26 cellular contexts compared by ENCODE assay signal in the genomic region with DNA sequence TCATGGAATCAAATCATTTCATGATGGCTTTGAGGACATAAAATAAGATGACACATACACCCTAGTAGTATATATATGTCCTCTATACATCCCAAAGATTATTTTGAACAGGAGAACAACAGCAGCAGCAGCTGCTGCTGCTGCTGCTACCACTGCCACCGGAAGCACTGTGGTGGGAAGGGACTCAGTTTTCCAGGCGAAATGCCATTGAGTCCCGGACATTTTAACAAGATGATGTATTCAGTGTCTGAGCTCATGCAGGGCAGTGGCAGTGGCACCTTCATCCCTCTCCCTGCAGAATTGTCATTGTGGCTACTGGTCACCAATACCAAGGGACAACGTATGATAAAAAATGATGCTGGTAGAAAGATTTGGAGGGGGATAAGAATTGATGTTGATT.
A peak's percentile ranks its signal among the peaks of the same experiment; 100 is the strongest.
DNase-seq lines count a peak whose midpoint lies in the region; ATAC-seq, FAIRE-seq and TF ChIP-seq lines count a peak whose summit lies in the region.
"Had no signal": no experiment of that assay in that cellular context is flagged by ENCODE, and none has a peak within 500 bp of the region (broad histone marks: within the 10 kb centered on the region; RNA-seq: fewer than 3 reads in every experiment).

No MANE protein-coding gene starts in this region.

- H3K27ac Mint-ChIP-seq in nephron progenitor cell: peak overlapping the region; percentile 20
- H3K27ac Mint-ChIP-seq: CD14-positive monocyte; CD8-positive, alpha-beta memory T cell had no signal

- no peak for TF ChIP-seq CTCF in nephron progenitor cell (IDR thresholded peaks at IDR 0.05)

- H3K36me3 Mint-ChIP-seq in nephron progenitor cell (ENCODE audit: low read depth): no peaks in the 10 kb centered on the region
- H3K36me3 Mint-ChIP-seq: CD14-positive monocyte; CD8-positive, alpha-beta memory T cell had no signal

- H3K27me3 ChIP-seq in SJCRH30: no peaks in the 10 kb centered on the region
- H3K27me3 ChIP-seq: BE2C had no signal

- DNase-seq in AG20443 (ENCODE audit: low spot score) (peak; percentile 56), SJCRH30 (peak; percentile 3 to 10), nephron progenitor cell (no peak), urothelium cell line (ENCODE audit: low spot score) (peak; percentile 4), NCI-H226 (no peak)
- DNase-seq in activated naive CD4-positive, alpha-beta T cell (lab: John Stamatoyannopoulos, UW): no peak
- DNase-seq: BE2C; CD8-positive, alpha-beta memory T cell; DMS 273 treated with DMSO at 0.1 percent for 48 hours; DMS79; GF-D8; H7; NCI-H1092; NCI-H1436; NCI-H187; NCI-H2081 treated with DMSO at 0.1 percent for 48 hours; NCI-H446; NCI-H524 treated with DMSO at 0.1 percent for 48 hours; NCI-H82; NK-92 treated with Interleukin-12 subunit alpha and Interleukin-12 subunit beta, amount 100 ng/mL, for 24 hours; PC-3 had no signal

- H3K27ac ChIP-seq in SJCRH30: no peak overlapping the region
- H3K27ac ChIP-seq: A549 had no signal

- no peaks in the 10 kb centered on the region for H3K36me3 ChIP-seq in SJCRH30
- H3K36me3 ChIP-seq: BE2C had no signal

- 0 out of 2 replicates have a peak, but pooled peaks cover 2% of the 10 kb centered on the region for H3K9me3 ChIP-seq in SJCRH30 (replicated peaks)
- H3K9me3 ChIP-seq: A549, BE2C had no signal

- FAIRE-seq in urothelium cell line (lab: Jason Lieb, UNC): no peak
- FAIRE-seq: A549, GM12892 had no signal

- no peak overlapping the region for H3K4me3 ChIP-seq in SJCRH30
- H3K4me3 ChIP-seq: A549 had no signal

- no peaks in the 10 kb centered on the region for H3K4me1 ChIP-seq in SJCRH30
- H3K4me1 ChIP-seq: A549, BE2C had no signal

- no peaks in the 10 kb centered on the region for H3K27me3 Mint-ChIP-seq in nephron progenitor cell (ENCODE audit: low read depth, poor library complexity)

- H3K9me3 Mint-ChIP-seq in nephron progenitor cell: peaks cover 6% of the 10 kb centered on the region

- no peak for ATAC-seq in GM18861 (IDR thresholded peaks at IDR 0.05; ENCODE audit: unreplicated experiment)
- ATAC-seq: A549, PC-3, SK-N-SH treated with all-trans-retinoic acid at 6 μM for 48 hours had no signal

- no peaks in the 10 kb centered on the region for H3K4me1 Mint-ChIP-seq in nephron progenitor cell
- H3K4me1 Mint-ChIP-seq: CD14-positive monocyte; CD8-positive, alpha-beta memory T cell had no signal

- H3K4me3 Mint-ChIP-seq in nephron progenitor cell: no peak overlapping the region
- H3K4me3 Mint-ChIP-seq: CD14-positive monocyte; CD8-positive, alpha-beta memory T cell had no signal

Comparison
In these comparisons a context has a peak if more than half of its experiments do, and no peak if none do; other contexts are left out.
1. DNase-seq: peak in AG20443 (single experiment), SJCRH30 (2 of 2) and urothelium cell line (single experiment); none in nephron progenitor cell (single experiment), NCI-H226 (single experiment) and activated naive CD4-positive, alpha-beta T cell (0 of 4).